8 cellular contexts compared by ENCODE assay signal in the genomic region with DNA sequence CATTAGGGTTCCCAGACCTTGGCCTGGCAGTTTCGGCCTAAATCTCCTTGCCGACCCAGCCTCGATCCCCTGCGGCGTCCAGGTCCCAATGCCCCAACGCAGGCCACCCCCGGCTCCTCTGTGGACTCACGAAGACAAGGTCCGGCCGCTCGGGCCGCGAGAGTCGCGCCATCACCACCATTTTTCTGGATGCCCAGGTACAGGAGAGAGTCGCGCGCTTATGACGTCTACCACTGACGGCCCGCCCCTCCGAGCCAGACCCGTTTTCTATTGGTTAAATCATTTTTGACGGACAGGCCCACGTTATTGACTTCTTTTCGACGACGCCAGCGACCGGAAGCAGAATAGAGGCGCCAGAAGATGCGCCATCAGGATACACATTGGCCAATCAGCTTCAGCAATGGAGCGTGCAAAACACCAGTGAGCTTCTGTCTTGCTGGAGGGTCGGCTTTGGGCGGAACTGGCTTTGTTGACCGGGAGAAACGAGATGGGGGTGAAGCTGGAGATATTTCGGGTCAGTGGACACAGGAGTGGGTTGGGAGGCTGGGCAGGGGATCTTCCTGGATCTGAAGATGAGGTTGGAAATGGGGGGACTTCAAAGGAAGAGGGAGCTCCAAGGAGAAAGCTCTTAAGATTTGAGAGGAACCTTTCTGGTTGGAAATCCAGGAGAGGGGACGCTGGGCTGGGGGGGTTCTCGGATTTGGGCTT. TPM values are rescaled to one million over a fixed set of nuclear protein-coding genes. Genes with fewer than 3 reads are reported as not detected.
DNase-seq lines count a peak whose midpoint lies in the region; ATAC-seq and TF ChIP-seq lines count a peak whose summit lies in the region.

A gene with protein sequence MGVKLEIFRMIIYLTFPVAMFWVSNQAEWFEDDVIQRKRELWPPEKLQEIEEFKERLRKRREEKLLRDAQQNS (plus strand): TSS at position 447 of the 708 bp plus-strand sequence. CDS start 41 bp downstream, at position 488.
A gene (minus strand): TSS at position 199 of the 708 bp plus-strand sequence. CDS start 18 bp downstream, at position 181.

- peaks cover 27% of the 10 kb centered on the region for H3K79me2 ChIP-seq in OCI-LY1 (ENCODE audit: insufficient read depth, low read length)

- CTCF ChIA-PET in Caco-2 (lab: Charles Lee), result interaction anchor here (0.6 to 1.9 kb wide), 5 partner anchors 8 to 239 kb away, joined by 3 to 12 read pairs (median 4); a partner anchor contains a TSS

- H3K9ac ChIP-seq in HUES64 (ENCODE audit: low read depth, low read length), result peak within 1 kb of the TSS; percentile 91
- peak within 1 kb of the TSS; percentile 94 for H3K9ac ChIP-seq in OCI-LY1 (ENCODE audit: low read length)

- in situ Hi-C loops in endometrial microvascular endothelial cells (cut with HindIII; ENCODE audit: inconsistent ontology term, low pct_unique_long_range_greater_than_20kb, low sequenced_read_pairs), result no loop called here

- peaks cover 7% of the 10 kb centered on the region for H3K4me1 Mint-ChIP-seq in Caco-2 (ENCODE audit: low read depth, unreplicated experiment)

- H3F3A ChIP-seq in OCI-LY1 (ENCODE audit: insufficient read depth, low read length), result no peaks in the 10 kb centered on the region

- H3K36me3 Mint-ChIP-seq in Caco-2 (ENCODE audit: insufficient read depth, unreplicated experiment), result peaks cover 17% of the 10 kb centered on the region

- BruUV-seq in Caco-2 (replicated peaks; lab: Mats Ljungman, UMichigan), result no TSS peak

- H4K20me1 ChIP-seq in OCI-LY1 (ENCODE audit: insufficient read depth, low read length), result no peaks in the 10 kb centered on the region

- no peaks in the 10 kb centered on the region for H3K9me3 Mint-ChIP-seq in Caco-2 (ENCODE audit: unreplicated experiment)

- H3K4me3 Mint-ChIP-seq in Caco-2 (ENCODE audit: unreplicated experiment), result peak within 1 kb of the TSS; percentile 94

- under 1% methylated on average over 40 of the region's 40 CpGs for WGBS in HUES64

- intact Hi-C loops in Caco-2 (cut with micrococcal nuclease; ENCODE audit: unreplicated experiment), result loop anchor here (1.0 kb wide), 1 partner anchor 8 kb away; a partner anchor contains a TSS

- H3K4me3 ChIP-seq in Caco-2 (ENCODE audit: low read depth, low read length) (peak within 1 kb of the TSS; percentile 85), HUES64 (ENCODE audit: low read length) (peak within 1 kb of the TSS; percentile 94), OCI-LY1 (ENCODE audit: low read depth, low read length, poor library complexity, severe bottlenecking) (peak within 1 kb of the TSS; percentile 94)

- TF ChIP-seq CTCF in Caco-2 (IDR thresholded peaks at IDR 0.05; ENCODE audit: insufficient read depth in 1 of 2, low read depth in 1 of 2, low read length in 1 of 2, severe bottlenecking in 1 of 2, unreplicated experiment in 1 of 2) (no peak), OCI-LY1 (IDR thresholded peaks at IDR 0.05; ENCODE audit: low read length) (no peak)

- peak; percentile 94 to 97 for DNase-seq in Caco-2
- peak; percentile 90 for DNase-seq in activated CD8-positive, alpha-beta memory T cell treated with anti-CD3 and anti-CD28 coated beads, Interleukin-2, amount 50 U/mL, for 4 hours
- peak; percentile 97 for DNase-seq in mesenteric fat pad (ENCODE audit: low spot score)
- peak; percentile 87 for DNase-seq in stimulated activated CD8-positive, alpha-beta memory T cell treated with anti-CD3 and anti-CD28 coated beads, Interleukin-15, amount 100 ng/mL, for 24 hours (ENCODE audit: low read depth)

- H3K36me3 ChIP-seq in Caco-2 (ENCODE audit: control insufficient read depth, insufficient read depth, low read length) (no peaks in the 10 kb centered on the region; the same call in 1 of the 2 replicates), HUES64 (ENCODE audit: insufficient read depth, low read length) (peaks cover 22% of the 10 kb centered on the region; the same call in 1 of the 2 replicates), OCI-LY1 (ENCODE audit: insufficient read depth, low read length) (peaks cover 22% of the 10 kb centered on the region)

- peak within 1 kb of the TSS; percentile 97 for H3K4me2 ChIP-seq in OCI-LY1 (ENCODE audit: low read length)

- H3K27me3 Mint-ChIP-seq in Caco-2 (ENCODE audit: insufficient read depth, unreplicated experiment), result no peaks in the 10 kb centered on the region

- no peaks in the 10 kb centered on the region for H3K9me2 ChIP-seq in OCI-LY1 (ENCODE audit: low read depth, low read length)

- H3K27ac Mint-ChIP-seq in Caco-2 (ENCODE audit: unreplicated experiment), result peak within 1 kb of the TSS; percentile 97

- no peaks in the 10 kb centered on the region for H3K27me3 ChIP-seq in Caco-2 (replicated peaks; ENCODE audit: control insufficient read depth, insufficient read depth, low read length)
- no peaks in the 10 kb centered on the region for H3K27me3 ChIP-seq in HUES64 (ENCODE audit: insufficient read depth, low read length)
- H3K27me3 ChIP-seq in OCI-LY1 (ENCODE audit: insufficient read depth, low read length), result no peaks in the 10 kb centered on the region

- ATAC-seq in GM21390 (IDR thresholded peaks at IDR 0.05; ENCODE audit: unreplicated experiment), result peak; percentile 88

- POLR2A ChIA-PET in Caco-2 (lab: Charles Lee), result interaction anchor here (0.6 to 1.1 kb wide), 7 partner anchors 8 to 1725 kb away, joined by 3 to 8 read pairs (median 4); a partner anchor contains a TSS

- H3K9me3 ChIP-seq in Caco-2 (no peaks in the 10 kb centered on the region), HUES64 (ENCODE audit: insufficient read depth, low read depth, low read length) (no peaks in the 10 kb centered on the region), OCI-LY1 (ENCODE audit: low read length) (no peaks in the 10 kb centered on the region)

- no peak within 1 kb of the TSS for H2AFZ ChIP-seq in OCI-LY1 (ENCODE audit: low read length)

- peaks cover 8% of the 10 kb centered on the region; the same call in 1 of the 2 replicates for H3K4me1 ChIP-seq in Caco-2
- H3K4me1 ChIP-seq in HUES64 (ENCODE audit: insufficient read depth, low read length), result peaks cover 7% of the 10 kb centered on the region; the same call in 1 of the 2 replicates
- peaks cover 23% of the 10 kb centered on the region for H3K4me1 ChIP-seq in OCI-LY1 (ENCODE audit: insufficient read depth, low read length, severe bottlenecking)

- peak within 1 kb of the TSS; percentile 54; the same call in 1 of the 2 replicates for H3K27ac ChIP-seq in HUES64 (ENCODE audit: low read depth, low read length)
- H3K27ac ChIP-seq in OCI-LY1 (ENCODE audit: low read depth, low read length, poor library complexity, severe bottlenecking), result no peak within 1 kb of the TSS

RNA-seq across cellular contexts. Expression of the first gene that starts in this region (rescaled TPM):
- total RNA-seq in Caco-2 (2022) (138 and 139 TPM in 2 replicates), endometrial microvascular endothelial cells (ENCODE audit: inconsistent ontology term) (16.0 TPM), mesenteric fat pad (98.6 TPM)
- 55.2 TPM for polyA plus RNA-seq in HUES64 (2013, experiment 1 of 2)
- polyA plus RNA-seq in HUES64 (2013, experiment 2 of 2), result 60.3 TPM

RNA-seq across cellular contexts. Expression of the second gene that starts in this region (rescaled TPM):
- total RNA-seq in Caco-2 (2022) (44.7 and 47.9 TPM in 2 replicates), endometrial microvascular endothelial cells (ENCODE audit: inconsistent ontology term) (39.7 TPM), mesenteric fat pad (19.5 TPM)
- 33.8 TPM for polyA plus RNA-seq in HUES64 (2013, experiment 1 of 2)
- polyA plus RNA-seq in HUES64 (2013, experiment 2 of 2), result 34.4 TPM
